ENCODE assay signal across 9 cellular contexts in genomic region chr11:15216678-15217077, GRCh38.
DNase-seq lines count a peak whose midpoint lies in the region; ATAC-seq and TF ChIP-seq lines count a peak whose summit lies in the region.
"Had no signal": no experiment of that assay in that cellular context is flagged by ENCODE, and none has a peak within 500 bp of the region (broad histone marks: within the 10 kb centered on the region; RNA-seq: fewer than 3 reads in every experiment).

No MANE protein-coding gene starts in this region.

- H3K27ac Mint-ChIP-seq in progenitor cell of endocrine pancreas, result no peak overlapping the region
- H3K27ac Mint-ChIP-seq: activated naive CD4-positive, alpha-beta T cell treated with anti-CD3 and anti-CD28 coated beads, Interleukin-2, amount 10 ng/mL, durations not matched to agents 7 days and 5 days had no signal

- H3K4me3 Mint-ChIP-seq in progenitor cell of endocrine pancreas (ENCODE audit: low read depth), result no peak overlapping the region
- H3K4me3 Mint-ChIP-seq: activated naive CD4-positive, alpha-beta T cell treated with anti-CD3 and anti-CD28 coated beads, Interleukin-2, amount 10 ng/mL, durations not matched to agents 7 days and 5 days had no signal

- peak; percentile 27; the same call in 1 of the 2 replicates for TF ChIP-seq CTCF in WI38 (IDR thresholded peaks at IDR 0.05; ENCODE audit: low read depth, low read length)
- peak; percentile 48 for TF ChIP-seq CTCF in progenitor cell of endocrine pancreas (IDR thresholded peaks at IDR 0.05; ENCODE audit: unreplicated experiment)

- no peaks in the 10 kb centered on the region for H3K9me3 Mint-ChIP-seq in progenitor cell of endocrine pancreas (ENCODE audit: low read depth)
- H3K9me3 Mint-ChIP-seq: activated naive CD4-positive, alpha-beta T cell treated with anti-CD3 and anti-CD28 coated beads, Interleukin-2, amount 10 ng/mL, durations not matched to agents 7 days and 5 days had no signal

- peak; percentile 60 for ATAC-seq in HG03139 (IDR thresholded peaks at IDR 0.05; ENCODE audit: unreplicated experiment)

- H3K36me3 Mint-ChIP-seq in progenitor cell of endocrine pancreas (ENCODE audit: insufficient read depth), result no peaks in the 10 kb centered on the region
- H3K36me3 Mint-ChIP-seq: activated naive CD4-positive, alpha-beta T cell treated with anti-CD3 and anti-CD28 coated beads, Interleukin-2, amount 10 ng/mL, durations not matched to agents 7 days and 5 days had no signal

- no peaks in the 10 kb centered on the region for H3K4me1 Mint-ChIP-seq in progenitor cell of endocrine pancreas (ENCODE audit: low read depth)
- H3K4me1 Mint-ChIP-seq: activated naive CD4-positive, alpha-beta T cell treated with anti-CD3 and anti-CD28 coated beads, Interleukin-2, amount 10 ng/mL, durations not matched to agents 7 days and 5 days had no signal

- DNase-seq in NCI-H82 (lab: John Stamatoyannopoulos, UW), result peak; percentile 8
- DNase-seq in NCI-H82 treated with DMSO at 0.1 percent for 48 hours (lab: John Stamatoyannopoulos, UW; ENCODE audit: unreplicated experiment), result no peak
- DNase-seq in progenitor cell of endocrine pancreas (ENCODE audit: low spot score, unreplicated experiment), result no peak
- DNase-seq in SIG-M5 treated with dmso at 0.1 percent for 504 hours (lab: John Stamatoyannopoulos, UW; ENCODE audit: unreplicated experiment), result no peak
- no peak for DNase-seq in stimulated activated naive CD4-positive, alpha-beta T cell treated with Interleukin-2 at 50 U/mL for 16 hours (lab: John Stamatoyannopoulos, UW)
- no peak for DNase-seq in HUDEP-2 (lab: John Stamatoyannopoulos, UW; ENCODE audit: unreplicated experiment in 76 of 76)
- DNase-seq: activated naive CD4-positive, alpha-beta T cell treated with anti-CD3 and anti-CD28 coated beads, Interleukin-2, amount 10 ng/mL, durations not matched to agents 7 days and 5 days had no signal

- H3K4me3 ChIP-seq in WI38 (ENCODE audit: low read depth, low read length), result no peak overlapping the region

- H3K27me3 Mint-ChIP-seq in progenitor cell of endocrine pancreas, result no peaks in the 10 kb centered on the region
- H3K27me3 Mint-ChIP-seq: activated naive CD4-positive, alpha-beta T cell treated with anti-CD3 and anti-CD28 coated beads, Interleukin-2, amount 10 ng/mL, durations not matched to agents 7 days and 5 days had no signal
